Comparison of ENCODE assay signal across 21 cellular contexts in the genomic region with DNA sequence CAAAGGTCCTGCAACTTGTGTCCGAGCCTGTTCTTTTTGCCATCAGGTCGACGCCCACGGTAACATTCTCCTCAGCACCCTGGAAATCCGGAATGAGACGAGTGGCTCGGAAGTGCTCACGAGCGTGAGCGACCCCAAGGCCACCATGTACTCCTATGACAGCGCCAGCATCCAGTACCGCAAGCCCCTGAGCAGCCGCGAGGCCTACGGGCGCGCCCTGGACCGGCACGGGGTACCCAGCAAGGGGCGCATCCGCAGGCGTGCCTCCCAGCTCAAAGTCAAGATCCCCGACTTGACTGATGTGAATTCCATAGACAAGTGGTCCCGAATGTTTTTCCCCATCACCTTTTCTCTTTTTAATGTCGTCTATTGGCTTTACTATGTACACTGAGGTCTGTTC.
"Had no signal": no experiment of that assay in that cellular context is flagged by ENCODE, and none has a peak within 500 bp of the region (broad histone marks: within the 10 kb centered on the region; RNA-seq: fewer than 3 reads in every experiment).

No MANE protein-coding gene starts in this region.

- H3K4me3 Mint-ChIP-seq: mesothelial cell of epicardium; naive B cell; naive thymus-derived CD8-positive, alpha-beta T cell had no signal

- H3K4me2 ChIP-seq: hepatocyte had no signal

- H3K79me2 ChIP-seq: hepatocyte had no signal

- H3K36me3 Mint-ChIP-seq: mesothelial cell of epicardium; naive B cell; naive thymus-derived CD8-positive, alpha-beta T cell had no signal

- H3K4me1 Mint-ChIP-seq: naive B cell had no signal

- H3K4me3 ChIP-seq: coronary artery, dorsolateral prefrontal cortex, esophagus muscularis mucosa, gastroesophageal sphincter, heart left ventricle, hepatocyte, left ventricle myocardium inferior, lower lobe of right lung, mucosa of descending colon had no signal

- H2AFZ ChIP-seq: hepatocyte had no signal

- H3K27ac ChIP-seq: coronary artery, dorsolateral prefrontal cortex, esophagus muscularis mucosa, foreskin keratinocyte, gastroesophageal sphincter, heart left ventricle, hepatocyte, left ventricle myocardium inferior, lower lobe of right lung had no signal

- H3K36me3 ChIP-seq: esophagus muscularis mucosa, gastroesophageal sphincter, heart left ventricle, left ventricle myocardium inferior, lower lobe of right lung had no signal

- H3K27ac Mint-ChIP-seq: mesothelial cell of epicardium; naive B cell; naive thymus-derived CD8-positive, alpha-beta T cell had no signal

- ATAC-seq: foreskin keratinocyte; gastroesophageal sphincter; heart left ventricle; left colon; left lobe of liver; lower lobe of right lung; mucosa of descending colon; naive thymus-derived CD8-positive, alpha-beta T cell had no signal

- H3K4me1 ChIP-seq: esophagus muscularis mucosa, foreskin keratinocyte, gastroesophageal sphincter, heart left ventricle, left ventricle myocardium inferior, lower lobe of right lung had no signal

- H3K9me3 Mint-ChIP-seq: mesothelial cell of epicardium; naive thymus-derived CD8-positive, alpha-beta T cell had no signal

- H3K27me3 ChIP-seq: dorsolateral prefrontal cortex, esophagus muscularis mucosa, gastroesophageal sphincter, heart left ventricle, hepatocyte had no signal

- DNase-seq: dermis blood vessel endothelial cell; dorsolateral prefrontal cortex; effector CD4-positive, alpha-beta T cell; effector memory CD4-positive, alpha-beta T cell; foreskin keratinocyte; hypothalamus; kidney glomerular epithelial cell; left colon; left ventricle myocardium inferior; lower lobe of right lung; mesenchymal stem cell; naive B cell; naive thymus-derived CD8-positive, alpha-beta T cell had no signal

- H3K9me3 ChIP-seq: esophagus muscularis mucosa, gastroesophageal sphincter, heart left ventricle, left ventricle myocardium inferior, lower lobe of right lung, mucosa of descending colon had no signal
